23 cellular contexts compared by ENCODE assay signal in the genomic region with DNA sequence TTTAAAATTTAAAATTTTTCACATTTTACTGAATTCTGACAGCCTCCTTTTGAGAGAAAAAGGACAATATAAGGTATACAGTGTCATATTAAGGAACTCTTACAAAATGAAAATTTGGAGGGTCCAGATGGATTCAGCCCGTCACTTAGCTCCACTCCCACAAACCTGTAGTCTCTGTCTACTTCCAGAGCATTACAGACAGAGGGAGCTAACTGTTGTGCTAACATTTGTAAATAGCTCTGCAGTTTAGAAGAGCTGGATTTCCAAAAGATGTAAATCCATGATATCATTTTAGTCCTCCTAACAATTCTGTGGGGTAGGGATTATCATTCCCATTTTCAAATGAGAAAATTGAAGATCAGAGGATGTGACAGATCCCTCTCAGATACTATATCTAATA. TPM values are rescaled to one million over a fixed set of nuclear protein-coding genes. Genes with fewer than 3 reads are reported as not detected.
DNase-seq lines count a peak whose midpoint lies in the region; ATAC-seq, FAIRE-seq and TF ChIP-seq lines count a peak whose summit lies in the region.
"Had no signal": no experiment of that assay in that cellular context is flagged by ENCODE, and none has a peak within 500 bp of the region (broad histone marks: within the 10 kb centered on the region; RNA-seq: fewer than 3 reads in every experiment).

No MANE protein-coding gene starts in this region.

- in situ Hi-C loops in IMR-90 (cut with MboI; ENCODE audit: low sequenced_read_pairs) = loop anchor here (10.0 kb wide), 1 partner anchor 67 kb away; no protein-coding TSS in a partner anchor

- H3K4me1 Mint-ChIP-seq in stimulated activated effector memory CD8-positive, alpha-beta T cell treated with anti-CD3 and anti-CD28 coated beads, Interleukin-12 subunit alpha, Interleukin-12 subunit beta, amount 100 ng/mL, for 72 hours = no peaks in the 10 kb centered on the region

- POLR2A ChIA-PET in AG04449 (lab: Yijun Ruan, JAX) = no interaction called here
- POLR2A ChIA-PET in IMR-90 (lab: Charles Lee; ENCODE audit: unreplicated experiment) = no interaction called here

- H3K36me3 ChIP-seq in IMR-90 (ENCODE audit: control insufficient read depth, insufficient read depth, low read length) (no peaks in the 10 kb centered on the region), kidney (ENCODE audit: control insufficient read depth in 1 of 2, insufficient read depth in 2 of 2, low read length in 2 of 2) (no peaks in the 10 kb centered on the region), lower lobe of right lung (no peaks in the 10 kb centered on the region)
- H3K36me3 ChIP-seq: HAP-1 had no signal

- DNase-seq in AG04449 (ENCODE audit: low read depth, low spot score) (no peak), IMR-90 (peak; percentile 38), choroid plexus epithelial cell (ENCODE audit: low read depth) (peak; percentile 52), kidney (no peak), lower lobe of right lung (no peak)
- no peak for DNase-seq in stimulated activated effector memory CD8-positive, alpha-beta T cell treated with anti-CD3 and anti-CD28 coated beads, Interleukin-12 subunit alpha, Interleukin-12 subunit beta, amount 100 ng/mL, for 72 hours (ENCODE audit: low spot score in 2 of 2)
- no peak for DNase-seq in stimulated activated CD4-positive, alpha-beta T cell treated with anti-CD3 and anti-CD28 coated beads, Interleukin-4, amount 100 ng/mL, for 1 hour
- DNase-seq: activated CD8-positive, alpha-beta T cell treated with anti-CD3 and anti-CD28 coated beads for 36 hours; activated T-cell treated with anti-CD3 and anti-CD28 coated beads, Interleukin-2, amount 50 U/mL, for 4 hours; COR-L47; EL; islet precursor cell; KBM-7; mesendoderm; NCI-H1930; NCI-H510A treated with DMSO at 0.1 percent for 48 hours; stimulated activated naive CD8-positive, alpha-beta T cell treated with anti-CD3 and anti-CD28 coated beads, Interleukin-15, Interleukin-2, amounts not matched to agents 100 U/mL and 50 U/mL, for 24 hours; T-helper 2 cell; trophoblast cell had no signal

- no peak overlapping the region for H3K27ac ChIP-seq in IMR-90 (ENCODE audit: insufficient read depth, low read length)
- no peak overlapping the region for H3K27ac ChIP-seq in kidney (ENCODE audit: low read depth in 2 of 2, low read length in 2 of 2)
- H3K27ac ChIP-seq in lower lobe of right lung = no peak overlapping the region

- no peak overlapping the region for H4K91ac ChIP-seq in IMR-90 (ENCODE audit: insufficient read depth, low read depth, low read length)

- dilution Hi-C loops in IMR-90 (cut with HindIII; ENCODE audit: low sequenced_read_pairs, unreplicated experiment) = no loop called here

- no peak overlapping the region for H2BK120ac ChIP-seq in IMR-90 (ENCODE audit: low read depth, low read length)

- no peaks in the 10 kb centered on the region for H4K20me1 ChIP-seq in IMR-90 (ENCODE audit: insufficient read depth, low read length)

- no peak overlapping the region for H4K8ac ChIP-seq in IMR-90 (ENCODE audit: low read depth in 2 of 2, low read length in 2 of 2)

- H3K36me3 Mint-ChIP-seq in stimulated activated effector memory CD8-positive, alpha-beta T cell treated with anti-CD3 and anti-CD28 coated beads, Interleukin-12 subunit alpha, Interleukin-12 subunit beta, amount 100 ng/mL, for 72 hours = no peaks in the 10 kb centered on the region
- H3K36me3 Mint-ChIP-seq: activated naive CD4-positive, alpha-beta T cell treated with anti-CD3 and anti-CD28 coated beads, Interleukin-2, amount 50 U/mL, for 72 hours; WTC11 had no signal

- no peak overlapping the region for H2BK15ac ChIP-seq in IMR-90 (ENCODE audit: low read depth, low read length)

- no peak overlapping the region for H3K56ac ChIP-seq in IMR-90 (ENCODE audit: extremely low read depth, insufficient read depth, low read length)

- H3K14ac ChIP-seq in IMR-90 (replicated peaks; ENCODE audit: low read depth, low read length) = no peak overlapping the region

- H2AK5ac ChIP-seq in IMR-90 (ENCODE audit: low read depth, low read length) = no peak overlapping the region

- H3K18ac ChIP-seq in IMR-90 (ENCODE audit: low read depth, low read length) = no peak overlapping the region

- H3K27me3 ChIP-seq in IMR-90 (ENCODE audit: control insufficient read depth, insufficient read depth, low read length) = no peaks in the 10 kb centered on the region
- H3K27me3 ChIP-seq in lower lobe of right lung (ENCODE audit: low read depth) = no peaks in the 10 kb centered on the region

- BruUV-seq in IMR-90 (replicated peaks; lab: Mats Ljungman, UMichigan) = no TSS peak

- no peak overlapping the region for H3K27ac Mint-ChIP-seq in stimulated activated effector memory CD8-positive, alpha-beta T cell treated with anti-CD3 and anti-CD28 coated beads, Interleukin-12 subunit alpha, Interleukin-12 subunit beta, amount 100 ng/mL, for 72 hours
- H3K27ac Mint-ChIP-seq: activated CD8-positive, alpha-beta T cell treated with anti-CD3 and anti-CD28 coated beads for 36 hours; activated naive CD4-positive, alpha-beta T cell treated with anti-CD3 and anti-CD28 coated beads, Interleukin-2, amount 50 U/mL, for 72 hours; WTC11 had no signal

- H3K4me3 ChIP-seq in AG04449 (ENCODE audit: low read depth, low read length) (no peak overlapping the region), IMR-90 (ENCODE audit: insufficient read depth, low read depth, low read length) (no peak overlapping the region), choroid plexus epithelial cell (ENCODE audit: low read depth, low read length) (no peak overlapping the region), kidney (ENCODE audit: low read length in 2 of 2) (no peak overlapping the region), lower lobe of right lung (no peak overlapping the region)
- H3K4me3 ChIP-seq: HAP-1 had no signal

- CTCF ChIA-PET in AG04449 (lab: Yijun Ruan, JAX) = interaction anchor here (0.6 to 1.6 kb wide), 10 partner anchors 9 to 144 kb away, joined by 3 to 8 read pairs (median 4); no protein-coding TSS in a partner anchor
- CTCF ChIA-PET in IMR-90 (lab: Yijun Ruan, JAX) = interaction anchor here (1.1 kb wide), 3 partner anchors 15 to 72 kb away, joined by 3 to 4 read pairs (median 3); no protein-coding TSS in a partner anchor

- no peak overlapping the region for H2BK20ac ChIP-seq in IMR-90 (ENCODE audit: low read depth, low read length)

- no peaks in the 10 kb centered on the region for H3K9me1 ChIP-seq in IMR-90 (ENCODE audit: insufficient read depth, low read length)

- no peak for FAIRE-seq in kidney (lab: Jason Lieb, UNC)

- no peaks in the 10 kb centered on the region for H3K9me3 ChIP-seq in IMR-90 (ENCODE audit: control insufficient read depth, insufficient read depth, low read length)
- H3K9me3 ChIP-seq in kidney (ENCODE audit: control insufficient read depth in 1 of 2, low read length in 2 of 2) = no peaks in the 10 kb centered on the region
- H3K9me3 ChIP-seq in lower lobe of right lung = no peaks in the 10 kb centered on the region
- H3K9me3 ChIP-seq: HAP-1 had no signal

- H3K4me2 ChIP-seq in IMR-90 (ENCODE audit: low read depth, low read length) = no peak overlapping the region

- intact Hi-C loops in IMR-90 (cut with micrococcal nuclease) (no loop called here), kidney (cut with DNase I) (no loop called here), lower lobe of right lung (cut with DNase I) (no loop called here)

- H2AK9ac ChIP-seq in IMR-90 (replicated peaks; ENCODE audit: low read depth, low read length, poor library complexity) = no peak overlapping the region

- ATAC-seq in IMR-90 (ENCODE audit: low read depth) (0 out of 2 replicates have a peak, but pooled peaks have one; percentile 37), HG03469 (IDR thresholded peaks at IDR 0.05; ENCODE audit: unreplicated experiment) (no peak), lower lobe of right lung (no peak)
- no peak for ATAC-seq in stimulated activated effector memory CD8-positive, alpha-beta T cell treated with anti-CD3 and anti-CD28 coated beads, Interleukin-12 subunit alpha, Interleukin-12 subunit beta, amount 100 ng/mL, for 72 hours
- ATAC-seq: activated CD8-positive, alpha-beta T cell treated with anti-CD3 and anti-CD28 coated beads for 36 hours; activated naive CD4-positive, alpha-beta T cell treated with anti-CD3 and anti-CD28 coated beads, Interleukin-2, amount 50 U/mL, for 72 hours; activated T-cell treated with anti-CD3 and anti-CD28 coated beads, Interleukin-2, amount 50 U/mL, for 4 hours; stimulated activated naive CD8-positive, alpha-beta T cell treated with anti-CD3 and anti-CD28 coated beads, Interleukin-15, Interleukin-2, amounts not matched to agents 100 U/mL and 50 U/mL, for 24 hours; WTC11 had no signal

- TF ChIP-seq CTCF in AG04449 (IDR thresholded peaks at IDR 0.05; ENCODE audit: insufficient read depth, low read length, missing control alignments) (peak; percentile 27), IMR-90 (conservative IDR thresholded peaks at IDR 0.05; ENCODE audit: low read depth, low read length) (peak; percentile 33), choroid plexus epithelial cell (conservative IDR thresholded peaks at IDR 0.05; ENCODE audit: low read depth, low read length) (peak; percentile 54), kidney (IDR thresholded peaks at IDR 0.05; ENCODE audit: borderline replicate concordance, extremely low read depth, insufficient read depth) (peak; percentile 3), lower lobe of right lung (IDR thresholded peaks at IDR 0.05) (no peak)

- H3K4me1 ChIP-seq in IMR-90 (ENCODE audit: control insufficient read depth, insufficient read depth, low read length) (no peaks in the 10 kb centered on the region; the same call in 1 of the 2 replicates), kidney (ENCODE audit: control insufficient read depth in 1 of 2, insufficient read depth in 1 of 2, low read depth in 1 of 2, low read length in 2 of 2) (peaks cover 0 to 3% of the 10 kb centered on the region in 2 donors), lower lobe of right lung (peaks cover 29% of the 10 kb centered on the region)
- H3K4me1 ChIP-seq: HAP-1 had no signal

- no peak overlapping the region for H3K23ac ChIP-seq in IMR-90 (ENCODE audit: low read depth, low read length)

- WGBS in IMR-90 (ENCODE audit: extremely low coverage in 2 of 2, insufficient read length in 1 of 2), 2 experiments = no CpG with 5 or more reads among the region's 1 CpG

- H3K9ac ChIP-seq in IMR-90 (ENCODE audit: low read depth, low read length) (no peak overlapping the region), kidney (ENCODE audit: low read length in 2 of 2) (no peak overlapping the region)

- no peak overlapping the region; the same call in 1 of the 2 replicates for H4K5ac ChIP-seq in IMR-90 (ENCODE audit: low read depth, low read length)

- no peak for TF ChIP-seq RAD21 in IMR-90 (IDR thresholded peaks at IDR 0.05; ENCODE audit: low read length)

- H3K79me1 ChIP-seq in IMR-90 (ENCODE audit: low read depth in 1 of 2, low read length in 2 of 2) = peaks cover 8 to 21% of the 10 kb centered on the region in 2 experiments; a peak in 3 of 4 replicates

- no peak overlapping the region for H3K4ac ChIP-seq in IMR-90 (ENCODE audit: low read depth, low read length)

- H2BK5ac ChIP-seq in IMR-90 (ENCODE audit: low read depth, low read length, poor library complexity, severe bottlenecking) = no peak overlapping the region

- H3K4me3 Mint-ChIP-seq in stimulated activated effector memory CD8-positive, alpha-beta T cell treated with anti-CD3 and anti-CD28 coated beads, Interleukin-12 subunit alpha, Interleukin-12 subunit beta, amount 100 ng/mL, for 72 hours = no peak overlapping the region
- H3K4me3 Mint-ChIP-seq: activated CD8-positive, alpha-beta T cell treated with anti-CD3 and anti-CD28 coated beads for 36 hours; activated T-cell treated with anti-CD3 and anti-CD28 coated beads, Interleukin-2, amount 50 U/mL, for 4 hours; WTC11 had no signal

- no peak for TF ChIP-seq POLR2A in IMR-90 (IDR thresholded peaks at IDR 0.05; ENCODE audit: low read depth, low read length)

- H3K9me3 Mint-ChIP-seq in stimulated activated effector memory CD8-positive, alpha-beta T cell treated with anti-CD3 and anti-CD28 coated beads, Interleukin-12 subunit alpha, Interleukin-12 subunit beta, amount 100 ng/mL, for 72 hours = no peaks in the 10 kb centered on the region
- H3K9me3 Mint-ChIP-seq: activated CD8-positive, alpha-beta T cell treated with anti-CD3 and anti-CD28 coated beads for 36 hours; activated naive CD4-positive, alpha-beta T cell treated with anti-CD3 and anti-CD28 coated beads, Interleukin-2, amount 50 U/mL, for 72 hours; activated T-cell treated with anti-CD3 and anti-CD28 coated beads, Interleukin-2, amount 50 U/mL, for 4 hours; WTC11 had no signal

- H2AFZ ChIP-seq in IMR-90 (replicated peaks; ENCODE audit: low read length, poor library complexity) = no peak overlapping the region

RNA-seq across cellular contexts. Expression of a gene that starts 16.1 kb away (rescaled TPM):
- total RNA-seq in IMR-90 (2012; rRNA removed) (88.3 and 101 TPM in 2 replicates), kidney (90.4 TPM), lower lobe of right lung (133 TPM)
- polyA plus RNA-seq in IMR-90 (2012; rRNA removed) (132 TPM in 2 replicates), kidney (ENCODE audit: insufficient read depth, low read depth, low replicate concordance) (41.6 TPM)
- 80.8 and 87.4 TPM in 2 replicates for polyA plus RNA-seq in IMR-90 (2012; cell fraction: cytosol; rRNA removed)
- 53.6 and 92.5 TPM in 2 replicates for polyA plus RNA-seq in IMR-90 (2012; cell fraction: nucleus; rRNA removed; ENCODE audit: low replicate concordance)

RNA-seq across cellular contexts. Expression of a gene that starts 44.4 kb away (rescaled TPM):
- 69.4 and 78.3 TPM in 2 replicates for total RNA-seq in IMR-90 (2012; rRNA removed)
- 89.6 and 91.2 TPM in 2 replicates for polyA plus RNA-seq in IMR-90 (2012; rRNA removed)
- polyA plus RNA-seq in IMR-90 (2012; cell fraction: cytosol; rRNA removed) = 107 and 152 TPM in 2 replicates
- polyA plus RNA-seq in IMR-90 (2012; cell fraction: nucleus; rRNA removed; ENCODE audit: low replicate concordance) = 30.7 and 43.9 TPM in 2 replicates
- 71.1 TPM for total RNA-seq in kidney
- 150 TPM for polyA plus RNA-seq in kidney (ENCODE audit: insufficient read depth, low read depth, low replicate concordance)
- total RNA-seq in lower lobe of right lung = 61.6 TPM

Comparison
In these comparisons a context has a peak if more than half of its experiments do, and no peak if none do; other contexts are left out.
1. DNase-seq: peak in IMR-90 (single experiment) and choroid plexus epithelial cell (single experiment); none in AG04449 (single experiment), kidney (single experiment), lower lobe of right lung (single experiment), stimulated activated effector memory CD8-positive, alpha-beta T cell treated with anti-CD3 and anti-CD28 coated beads, Interleukin-12 subunit alpha, Interleukin-12 subunit beta, amount 100 ng/mL, for 72 hours (0 of 2) and stimulated activated CD4-positive, alpha-beta T cell treated with anti-CD3 and anti-CD28 coated beads, Interleukin-4, amount 100 ng/mL, for 1 hour (single experiment).